ENCODE assay signal across 28 cellular contexts in the genomic region with DNA sequence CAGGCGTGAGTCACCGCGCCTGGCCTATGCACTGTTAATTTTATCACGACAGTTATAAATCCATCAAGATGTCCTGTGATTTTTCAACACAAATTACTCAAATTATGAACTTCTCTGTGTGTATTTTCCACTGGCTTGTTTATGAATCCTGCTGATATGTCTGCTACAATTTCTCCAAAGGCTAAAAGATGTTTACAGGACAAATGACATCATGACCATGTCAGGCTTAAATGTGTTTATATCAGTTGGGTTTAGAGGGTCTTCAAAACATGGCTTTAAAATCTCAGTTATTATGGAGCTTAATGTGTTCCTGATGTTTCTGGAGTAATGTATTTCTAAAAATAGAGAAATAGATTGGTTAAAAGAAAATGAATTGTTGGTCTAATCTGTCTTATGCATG. TPM values are rescaled to one million over a fixed set of nuclear protein-coding genes. Genes with fewer than 3 reads are reported as not detected.
"Had no signal": no experiment of that assay in that cellular context is flagged by ENCODE, and none has a peak within 500 bp of the region (broad histone marks: within the 10 kb centered on the region; RNA-seq: fewer than 3 reads in every experiment).

No MANE protein-coding gene starts in this region.

- H3K4me1 ChIP-seq: esophagus muscularis mucosa, gastrocnemius medialis, heart right ventricle, lower lobe of right lung had no signal

- H3K36me3 ChIP-seq: colonic mucosa, esophagus muscularis mucosa, gastrocnemius medialis, heart right ventricle, lower lobe of right lung had no signal

- H3K9me3 ChIP-seq: colonic mucosa, esophagus muscularis mucosa, gastrocnemius medialis, heart right ventricle, lower lobe of right lung, mucosa of descending colon had no signal

- FAIRE-seq: endothelial cell of umbilical vein, kidney had no signal

- H3K4me3 ChIP-seq: colonic mucosa, esophagus muscularis mucosa, gastrocnemius medialis, heart right ventricle, lower lobe of right lung, mucosa of descending colon had no signal

- H3K27ac ChIP-seq: colonic mucosa, esophagus muscularis mucosa, gastrocnemius medialis, heart right ventricle, lower lobe of right lung had no signal

- DNase-seq: cerebellar nuclear complex; colonic mucosa; cortex of kidney; effector CD8-positive, alpha-beta T cell; effector memory CD8-positive, alpha-beta T cell; endodermal cell; foreskin fibroblast; foreskin melanocyte; gastrocnemius medialis; glutamatergic neuron; head of caudate nucleus; heart right ventricle; hypothalamus; immature natural killer cell; islet precursor cell; kidney; kidney glomerular epithelial cell; left colon; left ventricle myocardium superior; lower lobe of right lung; mesendoderm; mucosa of descending colon; naive B cell had no signal

- ATAC-seq: effector memory CD8-positive, alpha-beta T cell; gastrocnemius medialis; heart right ventricle; left colon; left lobe of liver; left ventricle myocardium superior; lower lobe of right lung; mucosa of descending colon had no signal

- H3K27me3 ChIP-seq: colonic mucosa, gastrocnemius medialis had no signal

RNA-seq across cellular contexts. Expression of a gene that starts 44.0 kb away (rescaled TPM):
- total RNA-seq: endodermal cell, epithelial cell of proximal tubule had no signal
- polyA plus RNA-seq: fibroblast of lung, immature natural killer cell had no signal
